In the genomic region with DNA sequence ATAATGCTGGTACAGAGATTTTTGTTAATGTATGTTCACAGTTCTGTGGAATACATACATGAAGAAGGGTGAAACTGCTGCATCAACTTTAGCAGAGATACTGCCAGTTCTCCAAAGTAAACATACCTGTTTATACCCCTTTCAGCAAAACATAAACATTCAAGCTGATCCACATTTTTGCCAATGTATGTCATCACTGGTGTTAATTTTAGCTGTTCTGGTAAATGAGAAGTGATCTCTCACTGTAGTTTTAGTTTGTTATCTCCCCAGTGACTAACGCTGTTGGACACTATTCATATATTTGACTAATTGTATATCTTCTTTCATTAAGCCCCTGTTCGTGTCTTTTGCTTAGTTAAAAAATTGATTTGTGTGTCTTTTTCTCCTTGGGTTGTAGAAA, we compare ENCODE assay signal across 22 cellular contexts.
DNase-seq lines count a peak whose midpoint lies in the region; ATAC-seq, FAIRE-seq and TF ChIP-seq lines count a peak whose summit lies in the region.
"Had no signal": no experiment of that assay in that cellular context is flagged by ENCODE, and none has a peak within 500 bp of the region (broad histone marks: within the 10 kb centered on the region; RNA-seq: fewer than 3 reads in every experiment).

No MANE protein-coding gene starts in this region.

- CTCF ChIA-PET in T-cell (lab: Charles Lee), result no interaction called here

- H4K8ac ChIP-seq in mesendoderm (ENCODE audit: low read depth, low read length), result no peak overlapping the region

- H2AK5ac ChIP-seq in mesendoderm (ENCODE audit: low read length), result no peak overlapping the region

- no peaks in the 10 kb centered on the region for H3K79me1 ChIP-seq in mesendoderm (ENCODE audit: low read length)

- no peak overlapping the region for H2BK120ac ChIP-seq in mesendoderm (ENCODE audit: low read depth, low read length)

- H3K36me3 ChIP-seq in bronchial epithelial cell (ENCODE audit: control insufficient read depth, insufficient read depth, low read length) (no peaks in the 10 kb centered on the region), mesendoderm (ENCODE audit: control insufficient read depth, insufficient read depth, low read length) (no peaks in the 10 kb centered on the region)
- H3K36me3 ChIP-seq: HAP-1 had no signal

- no peak for ATAC-seq in T-cell (replicated peaks in 1 of 4)
- ATAC-seq: GM12878 had no signal

- H3K23ac ChIP-seq in mesendoderm (ENCODE audit: low read length), result no peak overlapping the region

- no peak overlapping the region for H3K9ac ChIP-seq in mesendoderm (ENCODE audit: low read length)
- H3K9ac ChIP-seq: BLaER1 treated with 17β-estradiol and CSF1 and Interleukin-3, amounts not matched to agents 10 nM and 100 nM; GM23248 had no signal

- H3K9me3 Mint-ChIP-seq in T-cell, result no peaks in the 10 kb centered on the region

- H3K27me3 Mint-ChIP-seq in T-cell, result no peaks in the 10 kb centered on the region
- H3K27me3 Mint-ChIP-seq: B cell; CD8-positive, alpha-beta memory T cell; IgD-negative memory B cell had no signal

- no peak overlapping the region for H3K4ac ChIP-seq in mesendoderm (ENCODE audit: low read depth, low read length)

- H3K36me3 Mint-ChIP-seq in T-cell, result peaks cover 2% of the 10 kb centered on the region

- H4K5ac ChIP-seq in mesendoderm (ENCODE audit: low read length), result no peak overlapping the region

- no peak overlapping the region for H2BK15ac ChIP-seq in mesendoderm (replicated peaks; ENCODE audit: low read depth)

- no peak overlapping the region for H3K56ac ChIP-seq in mesendoderm (ENCODE audit: low read length)

- no peaks in the 10 kb centered on the region for H3K79me2 ChIP-seq in mesendoderm (ENCODE audit: control insufficient read depth, insufficient read depth, low read length)

- TF ChIP-seq CTCF in bronchial epithelial cell (IDR thresholded peaks at IDR 0.05; ENCODE audit: insufficient read depth, low read length, severe bottlenecking) (no peak), GM13977 (IDR thresholded peaks at IDR 0.05; ENCODE audit: extremely low read depth, insufficient read depth, missing control alignments) (no peak)

- H3K27me3 ChIP-seq in bronchial epithelial cell (ENCODE audit: control insufficient read depth, insufficient read depth, low read length) (no peaks in the 10 kb centered on the region), mesendoderm (ENCODE audit: insufficient read depth, low read length, poor library complexity) (no peaks in the 10 kb centered on the region)
- H3K27me3 ChIP-seq: BLaER1 treated with 17β-estradiol and CSF1 and Interleukin-3, amounts not matched to agents 10 nM and 100 nM had no signal

- H3K18ac ChIP-seq in mesendoderm (ENCODE audit: low read length), result no peak overlapping the region

- H3K27ac ChIP-seq in mesendoderm (ENCODE audit: low read depth, low read length), result no peak overlapping the region
- H3K27ac ChIP-seq: BLaER1 treated with 17β-estradiol and CSF1 and Interleukin-3, amounts not matched to agents 10 nM and 100 nM; GM23248; HL-60 had no signal

- in situ Hi-C loops in GM13977 (cut with MboI; ENCODE audit: low pct_unique_long_range_greater_than_20kb, low sequenced_read_pairs, unreplicated experiment), result no loop called here

- POLR2A ChIA-PET in T-cell (lab: Charles Lee), result no interaction called here

- H3K27ac Mint-ChIP-seq in T-cell, result no peak overlapping the region
- H3K27ac Mint-ChIP-seq: B cell, IgD-negative memory B cell had no signal

- H3K4me1 Mint-ChIP-seq in T-cell, result no peaks in the 10 kb centered on the region
- H3K4me1 Mint-ChIP-seq: B cell; CD8-positive, alpha-beta memory T cell; IgD-negative memory B cell had no signal

- DNase-seq in M059J (ENCODE audit: low read depth), result peak; percentile 10
- DNase-seq in bronchial epithelial cell (ENCODE audit: low read depth), result peak; percentile 30
- peak; percentile 12 for DNase-seq in mesendoderm
- DNase-seq in T-cell, result no peak
- no peak for DNase-seq in NCI-H1436 treated with DMSO at 0.1 percent for 48 hours (lab: John Stamatoyannopoulos, UW)
- DNase-seq in GM13977 (ENCODE audit: low spot score), result no peak
- no peak for DNase-seq in amygdala (lab: John Stamatoyannopoulos, UW)
- DNase-seq: CD8-positive, alpha-beta memory T cell; COR-L47; DMS 273 treated with DMSO at 0.1 percent for 48 hours; DMS53; DND-41; EL; GM23248 had no signal

- no peak overlapping the region for H2BK5ac ChIP-seq in mesendoderm (ENCODE audit: low read length)

- H3K4me3 Mint-ChIP-seq in T-cell, result no peak overlapping the region
- H3K4me3 Mint-ChIP-seq: B cell; CD8-positive, alpha-beta memory T cell; IgD-negative memory B cell had no signal

- no CpG with 5 or more reads among the region's 2 CpGs for WGBS in mesendoderm (ENCODE audit: extremely low coverage, insufficient coverage, low lambda C conversion rate)

- FAIRE-seq in bronchial epithelial cell (lab: Jason Lieb, UNC), result no peak
- FAIRE-seq: GM12878, GM19239, HTR-8/SVneo had no signal

- no peak overlapping the region for H3K4me2 ChIP-seq in mesendoderm (ENCODE audit: low read length)
- H3K4me2 ChIP-seq: BLaER1 treated with 17β-estradiol and CSF1 and Interleukin-3, amounts not matched to agents 10 nM and 100 nM had no signal

- H3K4me1 ChIP-seq in mesendoderm (ENCODE audit: control insufficient read depth, low read depth, low read length), result no peaks in the 10 kb centered on the region
- H3K4me1 ChIP-seq: HAP-1 had no signal

- H3K4me3 ChIP-seq in bronchial epithelial cell (ENCODE audit: low read depth, low read length) (no peak overlapping the region), mesendoderm (ENCODE audit: low read length) (no peak overlapping the region)
- H3K4me3 ChIP-seq: BLaER1 treated with 17β-estradiol and CSF1 and Interleukin-3, amounts not matched to agents 10 nM and 100 nM; GM12878; GM23248; HAP-1 had no signal

Comparison
In these comparisons a context has a peak if more than half of its experiments do, and no peak if none do; other contexts are left out.
1. DNase-seq: peak in M059J (single experiment), bronchial epithelial cell (single experiment) and mesendoderm (single experiment); none in T-cell (0 of 34), NCI-H1436 treated with DMSO at 0.1 percent for 48 hours (single experiment), GM13977 (single experiment) and amygdala (0 of 56).